In genomic region chr3:114640126-114640525, GRCh38 we compare ENCODE assay signal across 28 cellular contexts.
DNase-seq lines count a peak whose midpoint lies in the region; ATAC-seq, FAIRE-seq and TF ChIP-seq lines count a peak whose summit lies in the region.
"Had no signal": no experiment of that assay in that cellular context is flagged by ENCODE, and none has a peak within 500 bp of the region (broad histone marks: within the 10 kb centered on the region; RNA-seq: fewer than 3 reads in every experiment).

No MANE protein-coding gene starts in this region.

- no peaks in the 10 kb centered on the region for H3K27me3 Mint-ChIP-seq in neural progenitor cell (ENCODE audit: insufficient read depth, low read depth)
- H3K27me3 Mint-ChIP-seq: CD4-positive, alpha-beta memory T cell; CD4-positive, CD25-positive, alpha-beta regulatory T cell; CD8-positive, alpha-beta memory T cell had no signal

- peak overlapping the region; percentile 22 for H3K4me2 ChIP-seq in HCT116 (ENCODE audit: low read length)
- H3K4me2 ChIP-seq in OCI-LY3 (ENCODE audit: low read length), result no peak overlapping the region
- peak overlapping the region; percentile 13 for H3K4me2 ChIP-seq in neural progenitor cell
- H3K4me2 ChIP-seq: A549, BLaER1 had no signal

- peaks cover 69 to 71% of the 10 kb centered on the region in 2 experiments for H3K4me1 ChIP-seq in HCT116 (ENCODE audit: control insufficient read depth in 1 of 2, insufficient read depth in 2 of 2, low read length in 2 of 2)
- no peaks in the 10 kb centered on the region for H3K4me1 ChIP-seq in OCI-LY3 (ENCODE audit: low read length)
- H3K4me1 ChIP-seq in neural progenitor cell, result peaks cover 33% of the 10 kb centered on the region
- no peaks in the 10 kb centered on the region for H3K4me1 ChIP-seq in suprapubic skin
- H3K4me1 ChIP-seq: A549, BE2C, BLaER1 had no signal

- no peak overlapping the region for H3K4me3 Mint-ChIP-seq in neural progenitor cell
- H3K4me3 Mint-ChIP-seq: CD14-positive monocyte; CD4-positive, alpha-beta memory T cell; CD4-positive, CD25-positive, alpha-beta regulatory T cell; CD8-positive, alpha-beta memory T cell had no signal

- H3K9ac ChIP-seq in HCT116 (ENCODE audit: low read length) (no peak overlapping the region), OCI-LY3 (ENCODE audit: low read length) (no peak overlapping the region), neural progenitor cell (no peak overlapping the region)
- H3K9ac ChIP-seq: BLaER1 had no signal

- CTCF ChIA-PET in HCT116 (lab: Charles Lee), result no interaction called here

- peak; percentile 21 for FAIRE-seq in GM19239 (lab: Jason Lieb, UNC)
- FAIRE-seq: GM12878, GM12892, GM18507 had no signal

- peak; percentile 40 for TF ChIP-seq RAD21 in HCT116 (IDR thresholded peaks at IDR 0.05; ENCODE audit: low read depth)

- no peak for TF ChIP-seq EP300 in suprapubic skin (IDR thresholded peaks at IDR 0.05)

- intact Hi-C loops in HCT116 (cut with micrococcal nuclease), result loop anchor here (10.0 kb wide), 1 partner anchor 235 kb away; no protein-coding TSS in a partner anchor

- peak overlapping the region; percentile 97; the same call in 1 of the 2 replicates for H3K27ac ChIP-seq in HCT116 (ENCODE audit: low read depth, low read length)
- H3K27ac ChIP-seq in OCI-LY3 (ENCODE audit: low read length), result no peak overlapping the region
- H3K27ac ChIP-seq in neural progenitor cell, result no peak overlapping the region
- no peak overlapping the region for H3K27ac ChIP-seq in suprapubic skin
- H3K27ac ChIP-seq: 22Rv1, A549, BLaER1 had no signal

- peak; percentile 9; the same call in 1 of the 2 replicates for ATAC-seq in HCT116
- ATAC-seq: A549, GM12878 had no signal

- RAD21 ChIA-PET in HCT116 (lab: Charles Lee; ENCODE audit: low non-redundant PET in 1 of 2, low total read pairs in 2 of 2, uncharacterized antibody in 2 of 2, unreplicated experiment in 2 of 2), result no interaction called here

- BruUV-seq in HCT116 (replicated peaks; lab: Mats Ljungman, UMichigan), result no TSS peak

- peaks cover 15% of the 10 kb centered on the region for H3K9me3 Mint-ChIP-seq in neural progenitor cell

- no peak for TF ChIP-seq CTCF in HCT116 (IDR thresholded peaks at IDR 0.05 in 2 of 3, conservative IDR thresholded peaks at IDR 0.05 in 1 of 3; ENCODE audit: borderline replicate concordance in 1 of 3, insufficient read depth in 1 of 3, low read depth in 2 of 3, low read length in 2 of 3)
- TF ChIP-seq CTCF in OCI-LY3 (IDR thresholded peaks at IDR 0.05; ENCODE audit: low read depth, low read length), result peak; percentile 22
- TF ChIP-seq CTCF in neural progenitor cell (IDR thresholded peaks at IDR 0.05), result no peak
- TF ChIP-seq CTCF in suprapubic skin (IDR thresholded peaks at IDR 0.05), result no peak

- 97% methylated on average over 2 of the region's 2 CpGs for WGBS in suprapubic skin

- H3K4me3 ChIP-seq in HCT116 (replicated peaks in 1 of 2; ENCODE audit: low read depth in 1 of 2, low read length in 2 of 2) (no peak overlapping the region), OCI-LY3 (ENCODE audit: low read length) (no peak overlapping the region), neural progenitor cell (no peak overlapping the region), suprapubic skin (no peak overlapping the region)
- H3K4me3 ChIP-seq: A549, BLaER1, GM12878 had no signal

- H3K27ac Mint-ChIP-seq in neural progenitor cell, result no peak overlapping the region
- H3K27ac Mint-ChIP-seq: CD14-positive monocyte; CD4-positive, alpha-beta memory T cell; CD4-positive, CD25-positive, alpha-beta regulatory T cell; CD8-positive, alpha-beta memory T cell had no signal

- H3K9me2 ChIP-seq in HCT116 (ENCODE audit: insufficient read depth), result no peaks in the 10 kb centered on the region

- H3K27me3 ChIP-seq in HCT116 (ENCODE audit: insufficient read depth, low read length) (no peaks in the 10 kb centered on the region), OCI-LY3 (ENCODE audit: low read depth, low read length) (no peaks in the 10 kb centered on the region), neural progenitor cell (no peaks in the 10 kb centered on the region), suprapubic skin (no peaks in the 10 kb centered on the region)
- H3K27me3 ChIP-seq: BE2C, BLaER1 had no signal

- H3F3A ChIP-seq in neural progenitor cell (ENCODE audit: low read depth), result no peaks in the 10 kb centered on the region

- POLR2A ChIA-PET in HCT116 (lab: Charles Lee), result no interaction called here

- H3K79me2 ChIP-seq in HCT116 (ENCODE audit: insufficient read depth, low read length) (peaks cover 78% of the 10 kb centered on the region), OCI-LY3 (ENCODE audit: low read length) (no peaks in the 10 kb centered on the region), neural progenitor cell (ENCODE audit: low read depth) (no peaks in the 10 kb centered on the region)

- H2AFZ ChIP-seq in HCT116 (ENCODE audit: low read depth, low read length, poor library complexity, severe bottlenecking), result no peak overlapping the region
- no peak overlapping the region for H2AFZ ChIP-seq in OCI-LY3 (ENCODE audit: low read depth, low read length)
- H2AFZ ChIP-seq in neural progenitor cell (replicated peaks), result no peak overlapping the region

- DNase-seq in GM19239 (ENCODE audit: insufficient read length, low spot score) (no peak), HCT116 (ENCODE audit: low read depth, low spot score) (no peak), neural progenitor cell (ENCODE audit: low spot score) (peak; percentile 50), NCI-H345 treated with DMSO at 0.1 percent for 48 hours (lab: John Stamatoyannopoulos, UW; ENCODE audit: unreplicated experiment) (no peak), NCI-H187 treated with DMSO at 0.1 percent for 48 hours (lab: John Stamatoyannopoulos, UW) (no peak), suprapubic skin (ENCODE audit: low spot score in 2 of 2) (no peak), AML-193 (lab: John Stamatoyannopoulos, UW) (no peak)
- DNase-seq: BE2C; C1 segment of cervical spinal cord; CD4-positive, alpha-beta memory T cell; CD4-positive, CD25-positive, alpha-beta regulatory T cell; CD8-positive, alpha-beta memory T cell; COR-L47; DMS 273 treated with DMSO at 0.1 percent for 48 hours; DMS153; DMS53; DMS79; DND-41; EL; GDM1 had no signal

- TF ChIP-seq POLR2A in HCT116 (IDR thresholded peaks at IDR 0.05; ENCODE audit: borderline replicate concordance, extremely low read depth, insufficient read depth, insufficient read length) (no peak), suprapubic skin (IDR thresholded peaks at IDR 0.05) (no peak)

- H4K20me1 ChIP-seq in HCT116 (ENCODE audit: insufficient read depth) (no peaks in the 10 kb centered on the region), OCI-LY3 (ENCODE audit: insufficient read depth, low read length) (no peaks in the 10 kb centered on the region), neural progenitor cell (ENCODE audit: low read depth) (no peaks in the 10 kb centered on the region)
- H4K20me1 ChIP-seq: BLaER1 had no signal

- H3K4me1 Mint-ChIP-seq in neural progenitor cell, result peaks cover 7% of the 10 kb centered on the region
- H3K4me1 Mint-ChIP-seq: CD14-positive monocyte; CD8-positive, alpha-beta memory T cell had no signal

- H3K9me3 ChIP-seq in HCT116 (ENCODE audit: control insufficient read depth in 1 of 2, insufficient read depth in 1 of 2, low read depth in 1 of 2, low read length in 2 of 2), result peaks cover 0 to 5% of the 10 kb centered on the region in 2 experiments; a peak in 3 of 4 replicates
- H3K9me3 ChIP-seq in OCI-LY3 (ENCODE audit: insufficient read depth, low read length), result peaks cover 11% of the 10 kb centered on the region; the same call in 1 of the 2 replicates
- no peaks in the 10 kb centered on the region for H3K9me3 ChIP-seq in neural progenitor cell (ENCODE audit: low read depth)
- peaks cover 9% of the 10 kb centered on the region for H3K9me3 ChIP-seq in suprapubic skin
- H3K9me3 ChIP-seq: A549, BE2C had no signal

- peaks cover 2% of the 10 kb centered on the region for H3K36me3 Mint-ChIP-seq in neural progenitor cell
- H3K36me3 Mint-ChIP-seq: CD14-positive monocyte had no signal

- peaks cover 0 to 26% of the 10 kb centered on the region in 2 experiments; a peak in 2 of 4 replicates for H3K36me3 ChIP-seq in HCT116 (ENCODE audit: control insufficient read depth in 1 of 2, insufficient read depth in 2 of 2, low read length in 2 of 2)
- peaks cover 5% of the 10 kb centered on the region for H3K36me3 ChIP-seq in OCI-LY3 (replicated peaks; ENCODE audit: low read depth, low read length)
- H3K36me3 ChIP-seq in neural progenitor cell, result no peaks in the 10 kb centered on the region
- H3K36me3 ChIP-seq in suprapubic skin, result no peaks in the 10 kb centered on the region
- H3K36me3 ChIP-seq: BE2C, BLaER1 had no signal

TF ChIP-seq in HCT116, 20 proteins besides CTCF, POLR2A, EP300 and RAD21:
- no peak; the same call in 1 of the 2 replicates for TF ChIP-seq SP1 (IDR thresholded peaks at IDR 0.05; ENCODE audit: low read depth)
- 0 out of 2 replicates have a peak, but pooled peaks have one; percentile 51 for TF ChIP-seq CBX3 (IDR thresholded peaks at IDR 0.05; ENCODE audit: low read depth)
- TF ChIP-seq POLR2AphosphoS5 (IDR thresholded peaks at IDR 0.05; ENCODE audit: low read depth, low read length), result no peak
- no peak for TF ChIP-seq ATF3 (IDR thresholded peaks at IDR 0.05)
TF ChIP-seq in HCT116: peak in this region for 1.
